9 cellular contexts compared by ENCODE assay signal in the genomic region with DNA sequence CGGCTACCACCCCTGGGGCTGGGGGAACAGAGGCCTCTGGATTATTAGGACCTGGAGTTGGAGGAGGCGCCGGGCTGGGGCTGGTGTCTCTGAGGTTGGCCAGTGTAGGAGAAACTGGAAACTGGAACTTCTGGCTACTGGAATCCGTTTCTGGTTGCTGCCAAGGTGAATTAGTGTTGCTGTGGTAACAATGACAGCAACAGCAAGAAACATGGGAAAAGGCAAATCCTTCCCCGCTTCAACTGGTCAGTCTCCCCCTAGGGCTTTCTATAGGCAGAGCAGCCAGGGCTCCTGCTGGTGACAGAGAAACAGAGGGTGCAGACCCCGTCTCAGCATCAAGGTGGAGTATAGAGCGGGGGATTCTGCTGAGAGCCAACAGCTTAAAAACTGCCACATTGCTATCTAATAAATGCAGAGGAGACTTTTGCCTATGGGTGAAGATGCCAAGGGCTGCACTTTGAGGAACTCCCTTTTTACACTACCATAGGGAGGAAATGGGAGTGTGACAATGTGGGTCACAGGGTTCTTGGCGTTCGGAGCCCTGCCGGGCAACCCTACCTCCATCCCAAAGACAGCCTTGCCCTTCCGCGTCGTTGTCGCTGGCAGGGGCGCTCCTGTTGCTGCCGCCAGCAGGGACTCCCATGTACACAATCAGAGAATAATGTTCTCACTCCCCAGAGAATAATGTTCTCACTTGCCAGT.
DNase-seq lines count a peak whose midpoint lies in the region; FAIRE-seq and TF ChIP-seq lines count a peak whose summit lies in the region.
"Had no signal": no experiment of that assay in that cellular context is flagged by ENCODE, and none has a peak within 500 bp of the region (broad histone marks: within the 10 kb centered on the region; RNA-seq: fewer than 3 reads in every experiment).

No MANE protein-coding gene starts in this region.

- 0 out of 2 replicates have a peak overlapping the region, but pooled peaks have one; percentile 7 for H3K27ac ChIP-seq in H1 (ENCODE audit: low read depth, low read length)
- no peak overlapping the region for H3K27ac ChIP-seq in kidney (ENCODE audit: low read depth in 2 of 2, low read length in 2 of 2)

- H2BK20ac ChIP-seq in H1 (ENCODE audit: low read length) = no peak overlapping the region

- peak; percentile 56 for DNase-seq in EH (ENCODE audit: low read depth)
- peak; percentile 40 for DNase-seq in NCI-H226
- DNase-seq in H1 (ENCODE audit: low read depth in 1 of 2, low spot score in 2 of 2) = peak; percentile 39 to 62
- DNase-seq in nephron progenitor cell = peak; percentile 41
- DNase-seq in COLO829 (ENCODE audit: low spot score) = no peak
- DNase-seq in GM19240 (ENCODE audit: insufficient read length, low spot score) = no peak
- no peak for DNase-seq in activated naive CD4-positive, alpha-beta T cell treated with anti-CD3 and anti-CD28 coated beads, Interleukin-2, amount 10 ng/mL, durations not matched to agents 7 days and 5 days
- no peak for DNase-seq in kidney
- DNase-seq: NCI-H1048 had no signal

- H3K27ac Mint-ChIP-seq in nephron progenitor cell = peak overlapping the region; percentile 63
- H3K27ac Mint-ChIP-seq in activated naive CD4-positive, alpha-beta T cell treated with anti-CD3 and anti-CD28 coated beads, Interleukin-2, amount 10 ng/mL, durations not matched to agents 7 days and 5 days = no peak overlapping the region

- H4K5ac ChIP-seq in H1 (ENCODE audit: insufficient read length, low read depth, low read length) = no peak overlapping the region

- H3K4me3 Mint-ChIP-seq in nephron progenitor cell = no peak overlapping the region
- no peak overlapping the region for H3K4me3 Mint-ChIP-seq in activated naive CD4-positive, alpha-beta T cell treated with anti-CD3 and anti-CD28 coated beads, Interleukin-2, amount 10 ng/mL, durations not matched to agents 7 days and 5 days

- no peak overlapping the region; a peak in 2 of 8 replicates for H3K4me3 ChIP-seq in H1 (ENCODE audit: extremely low read depth in 1 of 4, insufficient read depth in 2 of 4, low read depth in 3 of 4, low read length in 4 of 4)
- no peak overlapping the region for H3K4me3 ChIP-seq in kidney (ENCODE audit: low read length in 2 of 2)

- H3K9me3 Mint-ChIP-seq in nephron progenitor cell = no peaks in the 10 kb centered on the region
- H3K9me3 Mint-ChIP-seq in activated naive CD4-positive, alpha-beta T cell treated with anti-CD3 and anti-CD28 coated beads, Interleukin-2, amount 10 ng/mL, durations not matched to agents 7 days and 5 days = no peaks in the 10 kb centered on the region

- peak; percentile 65 to 94 (median 84) for TF ChIP-seq CTCF in H1 (IDR thresholded peaks at IDR 0.05; ENCODE audit: control extremely low read depth in 1 of 3, insufficient read depth in 1 of 3, low read depth in 1 of 3, low read length in 3 of 3)
- peak; percentile 44 for TF ChIP-seq CTCF in nephron progenitor cell (IDR thresholded peaks at IDR 0.05)
- TF ChIP-seq CTCF in kidney (IDR thresholded peaks at IDR 0.05; ENCODE audit: borderline replicate concordance, extremely low read depth, insufficient read depth) = no peak

- no peak for TF ChIP-seq POLR2A in H1 (IDR thresholded peaks at IDR 0.05; ENCODE audit: control extremely low read depth in 1 of 2, low read depth in 2 of 2, low read length in 2 of 2)

- intact Hi-C loops in kidney (cut with DNase I) = no loop called here

- H2AK5ac ChIP-seq in H1 (ENCODE audit: low read depth, low read length) = no peak overlapping the region

- no peaks in the 10 kb centered on the region for H3K79me2 ChIP-seq in H1 (ENCODE audit: control insufficient read depth in 1 of 2, insufficient read depth in 2 of 2, low read length in 2 of 2)

- no peaks in the 10 kb centered on the region for H4K20me1 ChIP-seq in H1 (replicated peaks in 1 of 2; ENCODE audit: control insufficient read depth in 1 of 2, insufficient read depth in 2 of 2, low read length in 2 of 2)

- no peak overlapping the region for H3K4ac ChIP-seq in H1 (replicated peaks; ENCODE audit: insufficient read length, low read depth, low read length)

- H3K56ac ChIP-seq in H1 (replicated peaks; ENCODE audit: insufficient read length, low read depth, low read length) = no peak overlapping the region

- POLR2A ChIA-PET in H1 (lab: Charles Lee; ENCODE audit: partially characterized antibody) = interaction anchor here (0.8 kb wide), 1 partner anchor 46 kb away, joined by 3 read pairs; no protein-coding TSS in a partner anchor

- peak; percentile 56 to 69 for TF ChIP-seq RAD21 in H1 (IDR thresholded peaks at IDR 0.05 in 1 of 2, conservative IDR thresholded peaks at IDR 0.05 in 1 of 2; ENCODE audit: low read depth in 2 of 2, low read length in 2 of 2)

- H3K36me3 Mint-ChIP-seq in nephron progenitor cell (ENCODE audit: low read depth) = no peaks in the 10 kb centered on the region
- H3K36me3 Mint-ChIP-seq in activated naive CD4-positive, alpha-beta T cell treated with anti-CD3 and anti-CD28 coated beads, Interleukin-2, amount 10 ng/mL, durations not matched to agents 7 days and 5 days = no peaks in the 10 kb centered on the region

- no peaks in the 10 kb centered on the region for H3K27me3 ChIP-seq in H1 (replicated peaks in 1 of 4; ENCODE audit: control insufficient read depth in 3 of 4, extremely low read depth in 1 of 4, insufficient read depth in 3 of 4, low read length in 3 of 4)

- no peak overlapping the region for H2BK120ac ChIP-seq in H1 (replicated peaks; ENCODE audit: low read depth, low read length)

- H3K9ac ChIP-seq in H1 (replicated peaks in 1 of 4; ENCODE audit: extremely low read depth in 1 of 4, low read depth in 3 of 4, low read length in 3 of 4) (no peak overlapping the region; a peak in 1 of 7 replicates), kidney (ENCODE audit: low read length in 2 of 2) (no peak overlapping the region)

- H2BK12ac ChIP-seq in H1 (ENCODE audit: low read depth, low read length) = no peak overlapping the region

- TF ChIP-seq EP300 in H1 (IDR thresholded peaks at IDR 0.05; ENCODE audit: borderline replicate concordance in 1 of 2, low read depth in 2 of 2, low read length in 2 of 2) = peak; percentile 7 to 70; a peak in 2 of 3 replicates

- no peak overlapping the region; a peak in 1 of 4 replicates for H3K4me2 ChIP-seq in H1 (ENCODE audit: insufficient read depth in 1 of 2, low read depth in 2 of 2, low read length in 2 of 2)

- H3K4me1 ChIP-seq in H1 (replicated peaks in 1 of 4; ENCODE audit: control insufficient read depth in 3 of 4, insufficient read depth in 4 of 4, low read length in 3 of 4) (peaks cover 0 to 3% (median under 1%) of the 10 kb centered on the region in 4 experiments; a peak in 2 of 7 replicates), kidney (ENCODE audit: control insufficient read depth in 1 of 2, insufficient read depth in 1 of 2, low read depth in 1 of 2, low read length in 2 of 2) (no peaks in the 10 kb centered on the region)

- H3K79me1 ChIP-seq in H1 (ENCODE audit: low read depth, low read length) = no peaks in the 10 kb centered on the region

- FAIRE-seq in H1 (lab: Jason Lieb, UNC) (no peak), kidney (lab: Jason Lieb, UNC) (no peak)

- H2BK5ac ChIP-seq in H1 (ENCODE audit: low read depth, low read length) = no peak overlapping the region

- H3K9me3 ChIP-seq in H1 (ENCODE audit: insufficient read depth in 2 of 2, low read depth in 1 of 2, low read length in 1 of 2) (no peaks in the 10 kb centered on the region), kidney (ENCODE audit: control insufficient read depth in 1 of 2, low read length in 2 of 2) (no peaks in the 10 kb centered on the region)

- no peak overlapping the region for H4K8ac ChIP-seq in H1 (ENCODE audit: extremely low read depth, insufficient read depth, low read length)

- H4K91ac ChIP-seq in H1 (replicated peaks; ENCODE audit: insufficient read length, low read length) = no peak overlapping the region

- H3K14ac ChIP-seq in H1 (ENCODE audit: insufficient read length) = no peak overlapping the region

- no peaks in the 10 kb centered on the region for H3K23me2 ChIP-seq in H1 (ENCODE audit: low read depth, low read length)

- WGBS in H1 (ENCODE audit: extremely low coverage in 1 of 2, insufficient coverage in 1 of 2, insufficient read length in 1 of 2, insufficient replicate concordance in 2 of 2, low coverage in 1 of 2, low lambda C conversion rate in 2 of 2, missing lambda C conversion rate in 1 of 2), 2 experiments = 60% methylated on average over 15 of the region's 16 CpGs; no CpG with 5 or more reads in 1 of the 2 experiments

- H3K18ac ChIP-seq in H1 (ENCODE audit: extremely low read depth, low read length) = no peak overlapping the region

- no peak overlapping the region for H2AFZ ChIP-seq in H1 (ENCODE audit: low read length)

- H3K27me3 Mint-ChIP-seq in nephron progenitor cell (ENCODE audit: low read depth, poor library complexity) = peaks cover 22% of the 10 kb centered on the region
- H3K27me3 Mint-ChIP-seq in activated naive CD4-positive, alpha-beta T cell treated with anti-CD3 and anti-CD28 coated beads, Interleukin-2, amount 10 ng/mL, durations not matched to agents 7 days and 5 days = peaks cover 61% of the 10 kb centered on the region

- no peak overlapping the region for H2BK15ac ChIP-seq in H1 (ENCODE audit: low read length)

- H3K23ac ChIP-seq in H1 (ENCODE audit: insufficient read length) = no peak overlapping the region

- H3K36me3 ChIP-seq in H1 (ENCODE audit: control insufficient read depth in 2 of 4, insufficient read depth in 4 of 4, low read length in 3 of 4) (no peaks in the 10 kb centered on the region), kidney (ENCODE audit: control insufficient read depth in 1 of 2, insufficient read depth in 2 of 2, low read length in 2 of 2) (no peaks in the 10 kb centered on the region)

- peaks cover 21% of the 10 kb centered on the region for H3K4me1 Mint-ChIP-seq in nephron progenitor cell
- peaks cover 27% of the 10 kb centered on the region for H3K4me1 Mint-ChIP-seq in activated naive CD4-positive, alpha-beta T cell treated with anti-CD3 and anti-CD28 coated beads, Interleukin-2, amount 10 ng/mL, durations not matched to agents 7 days and 5 days

- CTCF ChIA-PET in H1 (lab: Charles Lee; ENCODE audit: partially characterized antibody) = interaction anchor here (0.6 to 2.7 kb wide), 17 partner anchors 10 to 363 kb away, joined by 3 to 15 read pairs (median 4); no protein-coding TSS in a partner anchor
- CTCF ChIA-PET in activated naive CD4-positive, alpha-beta T cell treated with anti-CD3 and anti-CD28 coated beads, Interleukin-2, amount 10 ng/mL, durations not matched to agents 7 days and 5 days (lab: Charles Lee) = interaction anchor here (1.6 kb wide), 1 partner anchor 16 kb away, joined by 3 read pairs; no protein-coding TSS in a partner anchor

TF ChIP-seq in H1, 55 proteins besides CTCF, POLR2A, EP300 and RAD21 (continues in another document):
- no peak for TF ChIP-seq BCL11A (IDR thresholded peaks at IDR 0.05; ENCODE audit: low read depth in 2 of 2, low read length in 2 of 2)
- peak in 1 of 2 experiments; percentile 63; a peak in 1 of 4 replicates for TF ChIP-seq SIN3A (conservative IDR thresholded peaks at IDR 0.05 in 1 of 2, IDR thresholded peaks at IDR 0.05 in 1 of 2; ENCODE audit: low read depth in 1 of 2, low read length in 2 of 2)

Comparison
In these comparisons a context has a peak if more than half of its experiments do, and no peak if none do; other contexts are left out.
1. DNase-seq: peak in EH (single experiment), NCI-H226 (single experiment), H1 (2 of 2) and nephron progenitor cell (single experiment); none in COLO829 (single experiment), GM19240 (single experiment), activated naive CD4-positive, alpha-beta T cell treated with anti-CD3 and anti-CD28 coated beads, Interleukin-2, amount 10 ng/mL, durations not matched to agents 7 days and 5 days (single experiment) and kidney (single experiment).